21 cellular contexts compared by ENCODE assay signal in genomic region chr2:9269695-9270365, GRCh38.
"Had no signal": no experiment of that assay in that cellular context is flagged by ENCODE, and none has a peak within 500 bp of the region (broad histone marks: within the 10 kb centered on the region; RNA-seq: fewer than 3 reads in every experiment).

No MANE protein-coding gene starts in this region.

- H3K9me3 Mint-ChIP-seq: activated CD8-positive, alpha-beta T cell treated with anti-CD3 and anti-CD28 coated beads for 36 hours; activated T-cell treated with anti-CD3 and anti-CD28 coated beads, Interleukin-2, amount 50 U/mL, for 4 hours had no signal

- H3K27ac Mint-ChIP-seq: activated CD8-positive, alpha-beta T cell treated with anti-CD3 and anti-CD28 coated beads for 36 hours; naive B cell; WTC11 had no signal

- DNase-seq: activated CD4-positive, alpha-beta T cell treated with anti-CD3 and anti-CD28 coated beads for 48 hours; activated CD8-positive, alpha-beta T cell treated with anti-CD3 and anti-CD28 coated beads for 36 hours; activated gamma-delta T cell; activated T-cell treated with anti-CD3 and anti-CD28 coated beads, Interleukin-2, amount 50 U/mL, for 4 hours; amniotic stem cell; body of pancreas; central memory CD4-positive, alpha-beta T cell; cortex of kidney; effector CD4-positive, alpha-beta T cell; foreskin fibroblast; midbrain; naive B cell; occipital lobe; psoas muscle; stimulated activated CD4-positive, alpha-beta T cell treated with anti-CD3 and anti-CD28 coated beads, Interleukin-12 subunit alpha, Interleukin-12 subunit beta, amount 100 ng/mL, for 4 hours; stimulated activated CD4-positive, alpha-beta T cell treated with anti-CD3 and anti-CD28 coated beads, Interleukin-2, amount 100 ng/mL, for 24 hours; stomach; T-helper 2 cell had no signal

- ATAC-seq: activated CD8-positive, alpha-beta T cell treated with anti-CD3 and anti-CD28 coated beads for 36 hours; activated naive CD4-positive, alpha-beta T cell treated with anti-CD3 and anti-CD28 coated beads, Interleukin-2, amount 50 U/mL, for 72 hours; activated T-cell treated with anti-CD3 and anti-CD28 coated beads, Interleukin-2, amount 50 U/mL, for 4 hours; body of pancreas; psoas muscle; WTC11 had no signal

- H3K4me3 Mint-ChIP-seq: activated CD8-positive, alpha-beta T cell treated with anti-CD3 and anti-CD28 coated beads for 36 hours; activated T-cell treated with anti-CD3 and anti-CD28 coated beads, Interleukin-2, amount 50 U/mL, for 4 hours; naive B cell; WTC11 had no signal

- H3K27me3 Mint-ChIP-seq: activated CD8-positive, alpha-beta T cell treated with anti-CD3 and anti-CD28 coated beads for 36 hours; naive B cell had no signal

- H3K36me3 Mint-ChIP-seq: activated naive CD4-positive, alpha-beta T cell treated with anti-CD3 and anti-CD28 coated beads, Interleukin-2, amount 50 U/mL, for 72 hours; naive B cell; WTC11 had no signal

- H3K4me1 Mint-ChIP-seq: naive B cell had no signal

- H3K4me3 ChIP-seq: body of pancreas, psoas muscle, stomach, thoracic aorta had no signal

- H3K27ac ChIP-seq: body of pancreas, psoas muscle, stomach, thoracic aorta had no signal

- H3K36me3 ChIP-seq: thoracic aorta had no signal

- H3K27me3 ChIP-seq: body of pancreas, stomach had no signal

- H3K9me3 ChIP-seq: body of pancreas, psoas muscle, stomach, thoracic aorta had no signal
